ENCODE assay signal across 9 cellular contexts in the genomic region with DNA sequence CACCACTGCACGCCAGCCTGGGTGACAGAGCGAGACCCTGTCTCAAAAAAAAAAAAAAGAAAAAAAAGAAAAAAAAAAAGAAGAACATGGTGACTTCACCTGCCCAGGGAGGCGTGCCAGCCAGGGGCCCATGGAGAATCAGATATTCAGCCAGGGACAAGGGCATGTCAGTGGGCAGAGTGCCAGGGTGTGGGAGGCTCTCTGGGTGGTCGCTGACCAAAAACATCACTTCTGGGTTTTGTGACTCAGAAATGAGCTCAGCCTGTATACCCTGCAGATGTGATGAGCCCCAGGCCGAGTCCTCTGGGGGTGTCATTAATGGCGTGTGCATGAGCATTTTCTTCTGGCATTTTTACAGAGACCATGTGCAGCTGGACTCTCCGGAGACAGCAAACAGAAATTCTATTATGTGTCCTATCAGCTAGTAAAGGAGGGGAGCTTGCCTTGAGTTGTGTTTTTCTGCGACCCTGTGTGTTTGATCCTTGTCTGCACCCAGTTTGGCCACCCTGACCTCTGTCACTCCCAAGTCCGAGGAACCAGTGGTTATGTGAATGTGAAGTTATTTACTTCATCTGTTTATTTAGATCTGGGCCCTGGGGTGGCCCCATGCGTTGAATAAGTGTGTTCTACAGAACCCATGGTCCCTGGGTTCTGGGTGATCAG. TPM values are rescaled to one million over a fixed set of nuclear protein-coding genes. Genes with fewer than 3 reads are reported as not detected.
DNase-seq lines count a peak whose midpoint lies in the region; ATAC-seq and TF ChIP-seq lines count a peak whose summit lies in the region.
"Had no signal": no experiment of that assay in that cellular context is flagged by ENCODE, and none has a peak within 500 bp of the region (broad histone marks: within the 10 kb centered on the region; RNA-seq: fewer than 3 reads in every experiment).

No MANE protein-coding gene starts in this region.

- H3K79me2 ChIP-seq in PC-9 (ENCODE audit: low read depth): peaks cover 93% of the 10 kb centered on the region

- H2AFZ ChIP-seq in PC-9: no peak overlapping the region

- POLR2A ChIA-PET in PC-9 (lab: Charles Lee; ENCODE audit: unreplicated experiment): no interaction called here

- CTCF ChIA-PET in PC-9 (lab: Charles Lee): no interaction called here

- H3K4me2 ChIP-seq in PC-9: no peak overlapping the region

- ATAC-seq in HG03135 (IDR thresholded peaks at IDR 0.05; ENCODE audit: unreplicated experiment): no peak

- H3K4me3 ChIP-seq in SJSA1: no peak overlapping the region
- no peak overlapping the region for H3K4me3 ChIP-seq in fibroblast of the aortic adventitia (ENCODE audit: low read depth, low read length)
- no peak overlapping the region for H3K4me3 ChIP-seq in esophagus muscularis mucosa
- H3K4me3 ChIP-seq in colonic mucosa: no peak overlapping the region
- H3K4me3 ChIP-seq in PC-9: no peak overlapping the region

- peak overlapping the region; percentile 17 for H3K27ac ChIP-seq in SJSA1
- no peak overlapping the region for H3K27ac ChIP-seq in esophagus muscularis mucosa (replicated peaks in 1 of 4)
- no peak overlapping the region for H3K27ac ChIP-seq in colonic mucosa
- no peak overlapping the region for H3K27ac ChIP-seq in PC-9

- H3K27me3 ChIP-seq in SJSA1 (replicated peaks) (no peaks in the 10 kb centered on the region), esophagus muscularis mucosa (no peaks in the 10 kb centered on the region), colonic mucosa (no peaks in the 10 kb centered on the region), PC-9 (ENCODE audit: insufficient read depth, low read depth) (no peaks in the 10 kb centered on the region)

- H3K9ac ChIP-seq in colonic mucosa (ENCODE audit: low read depth in 2 of 2, low read length in 2 of 2): no peak overlapping the region

- H3K4me1 ChIP-seq in SJSA1 (replicated peaks): peaks cover 45% of the 10 kb centered on the region
- peaks cover 36 to 74% (median 60%) of the 10 kb centered on the region in 4 donors for H3K4me1 ChIP-seq in esophagus muscularis mucosa
- H3K4me1 ChIP-seq in colonic mucosa: no peaks in the 10 kb centered on the region
- H3K4me1 ChIP-seq in PC-9 (replicated peaks; ENCODE audit: insufficient read depth): no peaks in the 10 kb centered on the region

- no TSS peak for BruUV-seq in PC-9 (replicated peaks; lab: Mats Ljungman, UMichigan)

- no peak for TF ChIP-seq POLR2A in esophagus muscularis mucosa (IDR thresholded peaks at IDR 0.05; ENCODE audit: low read depth)

- no peak for TF ChIP-seq CTCF in fibroblast of the aortic adventitia (IDR thresholded peaks at IDR 0.05; ENCODE audit: insufficient read depth, low read length)
- no peak for TF ChIP-seq CTCF in esophagus muscularis mucosa (IDR thresholded peaks at IDR 0.05)
- TF ChIP-seq CTCF in colonic mucosa (IDR thresholded peaks at IDR 0.05): no peak
- TF ChIP-seq CTCF in PC-9 (conservative IDR thresholded peaks at IDR 0.05): no peak

- H3F3A ChIP-seq in PC-9 (ENCODE audit: insufficient read depth, low read depth): no peaks in the 10 kb centered on the region

- peaks cover 11% of the 10 kb centered on the region; the same call in 1 of the 2 replicates for H4K20me1 ChIP-seq in PC-9 (ENCODE audit: insufficient read depth)

- no peaks in the 10 kb centered on the region for H3K9me2 ChIP-seq in PC-9 (ENCODE audit: insufficient read depth)

- peaks cover 5% of the 10 kb centered on the region; the same call in 1 of the 2 replicates for H3K9me3 ChIP-seq in SJSA1 (replicated peaks)
- H3K9me3 ChIP-seq in esophagus muscularis mucosa: peaks cover 0 to 3% (median 1%) of the 10 kb centered on the region in 4 donors
- no peaks in the 10 kb centered on the region for H3K9me3 ChIP-seq in colonic mucosa
- H3K9me3 ChIP-seq in PC-9 (ENCODE audit: insufficient read depth, low read depth): no peaks in the 10 kb centered on the region

- intact Hi-C loops in esophagus muscularis mucosa (cut with DNase I): no loop called here
- intact Hi-C loops in colonic mucosa (cut with DNase I): no loop called here
- intact Hi-C loops in PC-9 (cut with micrococcal nuclease; ENCODE audit: unreplicated experiment): no loop called here

- WGBS in esophagus muscularis mucosa: 70% methylated on average over 10 of the region's 10 CpGs

- no peak for TF ChIP-seq EP300 in esophagus muscularis mucosa (IDR thresholded peaks at IDR 0.05)

- peak; percentile 90 for DNase-seq in EL
- peak; percentile 89 to 97 for DNase-seq in SJSA1 (ENCODE audit: low read depth in 1 of 2, low spot score in 2 of 2)
- peak; percentile 70 for DNase-seq in fibroblast of the aortic adventitia (ENCODE audit: low read depth)
- peak; percentile 44 to 62 (median 59) for DNase-seq in stimulated activated CD4-positive, alpha-beta T cell treated with anti-CD3 and anti-CD28 coated beads, Interleukin-12 subunit alpha, Interleukin-12 subunit beta, amount 100 ng/mL, for 48 hours (ENCODE audit: low read depth in 2 of 3, low spot score in 1 of 3)
- DNase-seq in esophagus muscularis mucosa (ENCODE audit: extremely low spot score): no peak
- no peak for DNase-seq in colonic mucosa
- DNase-seq in PC-9: no peak
- DNase-seq: NCI-H1048 had no signal

- peaks cover 7% of the 10 kb centered on the region for H3K36me3 ChIP-seq in SJSA1
- H3K36me3 ChIP-seq in esophagus muscularis mucosa: no peaks in the 10 kb centered on the region
- H3K36me3 ChIP-seq in colonic mucosa: no peaks in the 10 kb centered on the region
- no peaks in the 10 kb centered on the region for H3K36me3 ChIP-seq in PC-9 (ENCODE audit: low read depth)

RNA-seq across cellular contexts. Expression of gene BCR, which starts 53.6 kb away (rescaled TPM):
- total RNA-seq in SJSA1 (2014; rRNA removed; shearing (Covaris generic)): 27.0 and 28.6 TPM in 2 replicates
- total RNA-seq in fibroblast of the aortic adventitia (ENCODE audit: low replicate concordance): 37.3 and 94.3 TPM in 2 replicates
- total RNA-seq in esophagus muscularis mucosa: 10 to 100 TPM; 35.7 to 58.5 (median 48.0) TPM
- total RNA-seq in colonic mucosa: 10 to 100 TPM; 39.2 to 57.8 TPM
- 47.8 and 54.9 TPM in 2 replicates for total RNA-seq in PC-9 (2021)

Comparison
In these comparisons a context has a peak if more than half of its experiments do, and no peak if none do; other contexts are left out.
1. DNase-seq: peak in EL (single experiment), SJSA1 (2 of 2), fibroblast of the aortic adventitia (single experiment) and stimulated activated CD4-positive, alpha-beta T cell treated with anti-CD3 and anti-CD28 coated beads, Interleukin-12 subunit alpha, Interleukin-12 subunit beta, amount 100 ng/mL, for 48 hours (3 of 3); none in esophagus muscularis mucosa (single experiment), colonic mucosa (single experiment) and PC-9 (0 of 2).